Comparison of ENCODE assay signal across 8 cellular contexts in genomic region chr1:10693497-10694273, GRCh38.
DNase-seq lines count a peak whose midpoint lies in the region; ATAC-seq lines count a peak whose summit lies in the region.

No MANE protein-coding gene starts in this region.

- no peaks in the 10 kb centered on the region for H3K9me3 Mint-ChIP-seq in memory B cell
- H3K9me3 Mint-ChIP-seq in stimulated activated naive CD8-positive, alpha-beta T cell treated with anti-CD3 and anti-CD28 coated beads, Interleukin-15, Interleukin-2, amounts not matched to agents 100 ng/mL and 50 ng/mL, for 24 hours, result no peaks in the 10 kb centered on the region

- no peaks in the 10 kb centered on the region for H3K36me3 ChIP-seq in HUES64 (ENCODE audit: insufficient read depth, low read length)

- no peak overlapping the region for H3K27ac ChIP-seq in HUES64 (ENCODE audit: low read depth, low read length)

- H3K9ac ChIP-seq in HUES64 (ENCODE audit: low read depth, low read length), result no peak overlapping the region

- peak overlapping the region; percentile 68 for H3K4me3 ChIP-seq in HUES64 (ENCODE audit: low read length)

- WGBS in HUES64, result under 1% methylated on average over 79 of the region's 79 CpGs

- peaks cover 14% of the 10 kb centered on the region for H3K4me1 Mint-ChIP-seq in memory B cell
- peaks cover 41% of the 10 kb centered on the region for H3K4me1 Mint-ChIP-seq in stimulated activated naive CD8-positive, alpha-beta T cell treated with anti-CD3 and anti-CD28 coated beads, Interleukin-15, Interleukin-2, amounts not matched to agents 100 ng/mL and 50 ng/mL, for 24 hours (ENCODE audit: low read depth)

- H3K9me3 ChIP-seq in HUES64 (ENCODE audit: insufficient read depth, low read depth, low read length), result no peaks in the 10 kb centered on the region

- peak overlapping the region; percentile 88 for H3K4me3 Mint-ChIP-seq in memory B cell
- peak overlapping the region; percentile 83 for H3K4me3 Mint-ChIP-seq in stimulated activated naive CD8-positive, alpha-beta T cell treated with anti-CD3 and anti-CD28 coated beads, Interleukin-15, Interleukin-2, amounts not matched to agents 100 ng/mL and 50 ng/mL, for 24 hours

- peaks cover 22% of the 10 kb centered on the region for H3K27me3 ChIP-seq in HUES64 (ENCODE audit: insufficient read depth, low read length)

- no peaks in the 10 kb centered on the region for H3K4me1 ChIP-seq in HUES64 (ENCODE audit: insufficient read depth, low read length)

- ATAC-seq in memory B cell (ENCODE audit: low read depth), result peak; percentile 31

- H3K27me3 Mint-ChIP-seq in memory B cell, result peaks cover 2% of the 10 kb centered on the region
- peaks cover 8% of the 10 kb centered on the region for H3K27me3 Mint-ChIP-seq in stimulated activated naive CD8-positive, alpha-beta T cell treated with anti-CD3 and anti-CD28 coated beads, Interleukin-15, Interleukin-2, amounts not matched to agents 100 ng/mL and 50 ng/mL, for 24 hours

- peak; percentile 33 for DNase-seq in NK-92 treated with Interleukin-12 subunit alpha and Interleukin-12 subunit beta, amount 100 ng/mL, for 24 hours (lab: John Stamatoyannopoulos, UW)
- DNase-seq in NK-92 (lab: John Stamatoyannopoulos, UW; ENCODE audit: unreplicated experiment), result no peak
- peak; percentile 57 for DNase-seq in UCSD-AML1 (lab: John Stamatoyannopoulos, UW; ENCODE audit: unreplicated experiment)
- peak; percentile 47 for DNase-seq in central memory CD4-positive, alpha-beta T cell
- DNase-seq in memory B cell (ENCODE audit: low spot score in 2 of 2), result peak; percentile 56 to 65
- no peak for DNase-seq in globus pallidus (ENCODE audit: low spot score)

- H3K36me3 Mint-ChIP-seq in memory B cell, result no peaks in the 10 kb centered on the region
- H3K36me3 Mint-ChIP-seq in stimulated activated naive CD8-positive, alpha-beta T cell treated with anti-CD3 and anti-CD28 coated beads, Interleukin-15, Interleukin-2, amounts not matched to agents 100 ng/mL and 50 ng/mL, for 24 hours (ENCODE audit: low read depth), result no peaks in the 10 kb centered on the region

- peak overlapping the region; percentile 87 for H3K27ac Mint-ChIP-seq in memory B cell
- peak overlapping the region; percentile 26 for H3K27ac Mint-ChIP-seq in stimulated activated naive CD8-positive, alpha-beta T cell treated with anti-CD3 and anti-CD28 coated beads, Interleukin-15, Interleukin-2, amounts not matched to agents 100 ng/mL and 50 ng/mL, for 24 hours

Comparison
In these comparisons a context has a peak if more than half of its experiments do, and no peak if none do; other contexts are left out.
1. DNase-seq: peak in NK-92 treated with Interleukin-12 subunit alpha and Interleukin-12 subunit beta, amount 100 ng/mL, for 24 hours (single experiment), UCSD-AML1 (single experiment), central memory CD4-positive, alpha-beta T cell (single experiment) and memory B cell (2 of 2); none in NK-92 (single experiment) and globus pallidus (single experiment).